ENCODE assay signal across 1 cellular context in genomic region chr1:151509350-151510019, GRCh38.
TF ChIP-seq lines count a peak whose summit lies in the region.

No MANE protein-coding gene starts in this region.

TF ChIP-seq in GM23338, 12 proteins besides CTCF, POLR2A, EP300 and RAD21 (continued from another document):
- TF ChIP-seq, protein P1, sequence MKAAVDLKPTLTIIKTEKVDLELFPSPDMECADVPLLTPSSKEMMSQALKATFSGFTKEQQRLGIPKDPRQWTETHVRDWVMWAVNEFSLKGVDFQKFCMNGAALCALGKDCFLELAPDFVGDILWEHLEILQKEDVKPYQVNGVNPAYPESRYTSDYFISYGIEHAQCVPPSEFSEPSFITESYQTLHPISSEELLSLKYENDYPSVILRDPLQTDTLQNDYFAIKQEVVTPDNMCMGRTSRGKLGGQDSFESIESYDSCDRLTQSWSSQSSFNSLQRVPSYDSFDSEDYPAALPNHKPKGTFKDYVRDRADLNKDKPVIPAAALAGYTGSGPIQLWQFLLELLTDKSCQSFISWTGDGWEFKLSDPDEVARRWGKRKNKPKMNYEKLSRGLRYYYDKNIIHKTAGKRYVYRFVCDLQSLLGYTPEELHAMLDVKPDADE (IDR thresholded peaks at IDR 0.05), result no peak
- no peak for TF ChIP-seq REST (IDR thresholded peaks at IDR 0.05; ENCODE audit: unreplicated experiment)
- no peak for TF ChIP-seq ZNF331 (CRISPR knock-in tag; IDR thresholded peaks at IDR 0.05; ENCODE audit: low read depth)
- no peak for TF ChIP-seq NANOG (IDR thresholded peaks at IDR 0.05; ENCODE audit: borderline replicate concordance)
